ENCODE assay signal across 19 cellular contexts in the genomic region with DNA sequence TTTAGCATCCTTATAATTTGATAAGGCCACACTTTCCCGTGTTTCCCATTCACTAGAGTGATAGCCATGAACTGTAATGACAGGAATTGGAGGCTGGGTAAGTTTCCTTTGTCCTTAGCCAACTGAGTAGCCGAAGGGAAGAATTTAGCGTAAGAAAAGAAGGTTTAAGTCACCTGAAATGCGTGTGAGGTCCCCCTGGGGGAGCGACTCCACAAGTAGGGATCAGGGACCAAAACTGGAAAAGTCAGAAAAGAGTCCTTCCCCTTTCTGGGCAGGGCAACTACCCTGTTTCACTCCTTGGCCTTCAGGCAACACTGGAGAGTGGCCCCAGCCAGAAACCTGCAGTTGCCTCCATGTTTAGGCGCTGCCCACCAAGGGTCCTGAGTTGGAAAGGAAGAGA.
DNase-seq lines count a peak whose midpoint lies in the region; FAIRE-seq and TF ChIP-seq lines count a peak whose summit lies in the region.
"Had no signal": no experiment of that assay in that cellular context is flagged by ENCODE, and none has a peak within 500 bp of the region (broad histone marks: within the 10 kb centered on the region; RNA-seq: fewer than 3 reads in every experiment).

No MANE protein-coding gene starts in this region.

- no peaks in the 10 kb centered on the region for H3K9me1 ChIP-seq in endothelial cell of umbilical vein (replicated peaks; ENCODE audit: control insufficient read depth, extremely low read depth, insufficient read depth, low read length)

- POLR2A ChIA-PET in endothelial cell of umbilical vein (lab: Charles Lee), result no interaction called here

- H3K27me3 ChIP-seq in HUES64 (ENCODE audit: insufficient read depth, low read length) (no peaks in the 10 kb centered on the region), endothelial cell of umbilical vein (ENCODE audit: control insufficient read depth in 2 of 2, insufficient read depth in 2 of 2, low read length in 2 of 2) (no peaks in the 10 kb centered on the region), iPS-20b (ENCODE audit: insufficient read depth, low read length) (no peaks in the 10 kb centered on the region), transverse colon (no peaks in the 10 kb centered on the region)
- H3K27me3 ChIP-seq: MG63 had no signal

- WGBS in HUES64, result 62% methylated on average over 6 of the region's 6 CpGs
- WGBS in transverse colon (ENCODE audit: low coverage in 1 of 2), 2 donors, result 74% methylated on average over 6 of the region's 6 CpGs; no CpG with 5 or more reads in 1 of the 2 donors

- dilution Hi-C loops in endothelial cell of umbilical vein (cut with MboI; ENCODE audit: extremely low pct_ligation_motif_present, low sequenced_read_pairs), result no loop called here

- no peak overlapping the region for H3K4me2 ChIP-seq in endothelial cell of umbilical vein (ENCODE audit: insufficient read depth, low read length)

- no peak for TF ChIP-seq EP300 in transverse colon (IDR thresholded peaks at IDR 0.05; ENCODE audit: low read depth)

- H3K9ac ChIP-seq in HUES64 (ENCODE audit: low read depth, low read length) (no peak overlapping the region), endothelial cell of umbilical vein (replicated peaks; ENCODE audit: extremely low read depth, insufficient read depth, low read length) (no peak overlapping the region), iPS-20b (ENCODE audit: low read depth, low read length) (no peak overlapping the region)

- no TSS peak for BruUV-seq in endothelial cell of umbilical vein (replicated peaks; lab: Mats Ljungman, UMichigan)

- H3K27ac ChIP-seq in HUES64 (ENCODE audit: low read depth, low read length) (peak overlapping the region; percentile 73; the same call in 1 of the 2 replicates), endothelial cell of umbilical vein (ENCODE audit: insufficient read depth, low read depth, low read length) (no peak overlapping the region), iPS-20b (ENCODE audit: low read length) (peak overlapping the region; percentile 48), transverse colon (no peak overlapping the region)
- H3K27ac ChIP-seq: RWPE1 had no signal

- TF ChIP-seq CTCF in endothelial cell of umbilical vein (IDR thresholded peaks at IDR 0.05; ENCODE audit: extremely low read depth in 1 of 2, insufficient read depth in 1 of 2, low read depth in 1 of 2, low read length in 2 of 2) (no peak), transverse colon (IDR thresholded peaks at IDR 0.05) (no peak)

- H3K4me3 ChIP-seq in HUES64 (ENCODE audit: low read length) (no peak overlapping the region), endothelial cell of umbilical vein (replicated peaks in 1 of 3; ENCODE audit: insufficient read depth in 1 of 3, low read depth in 1 of 3, low read length in 3 of 3) (no peak overlapping the region), iPS-20b (ENCODE audit: low read length) (no peak overlapping the region), transverse colon (no peak overlapping the region)
- H3K4me3 ChIP-seq: MG63 had no signal

- CTCF ChIA-PET in endothelial cell of umbilical vein (lab: Charles Lee), result no interaction called here

- H3K4me1 ChIP-seq in HUES64 (ENCODE audit: insufficient read depth, low read length) (peaks cover 12% of the 10 kb centered on the region), endothelial cell of umbilical vein (ENCODE audit: control insufficient read depth, extremely low read depth, insufficient read depth, low read length) (no peaks in the 10 kb centered on the region), iPS-20b (ENCODE audit: insufficient read depth, low read length) (0 out of 2 replicates have a peak, but pooled peaks cover 3% of the 10 kb centered on the region), transverse colon (no peaks in the 10 kb centered on the region)

- H2AFZ ChIP-seq in endothelial cell of umbilical vein (ENCODE audit: low read depth, low read length), result no peak overlapping the region

- H3K36me3 ChIP-seq in HUES64 (ENCODE audit: insufficient read depth, low read length) (no peaks in the 10 kb centered on the region), endothelial cell of umbilical vein (ENCODE audit: control insufficient read depth in 2 of 2, extremely low read depth in 1 of 2, insufficient read depth in 2 of 2, low read length in 2 of 2) (no peaks in the 10 kb centered on the region), iPS-20b (ENCODE audit: insufficient read depth, low read depth, low read length) (no peaks in the 10 kb centered on the region), transverse colon (no peaks in the 10 kb centered on the region)
- H3K36me3 ChIP-seq: MG63 had no signal

- in situ Hi-C loops in transverse colon (cut with MboI; ENCODE audit: low pct_ligation_motif_present in 1 of 4, low pct_unique_long_range_greater_than_20kb in 1 of 4, low sequenced_read_pairs in 3 of 4), result no loop called here

- peak; percentile 55 for FAIRE-seq in endothelial cell of umbilical vein (lab: Jason Lieb, UNC)
- FAIRE-seq: HTR-8/SVneo had no signal

- DNase-seq in ELF-1 (ENCODE audit: low read depth, low spot score) (peak; percentile 73), endothelial cell of umbilical vein (ENCODE audit: low read depth, low spot score) (no peak), NCI-H748 treated with DMSO at 0.1 percent for 48 hours (lab: John Stamatoyannopoulos, UW) (no peak), transverse colon (no peak), cerebellar cortex (ENCODE audit: low spot score) (no peak), DMS79 treated with DMSO at 0.1 percent for 48 hours (lab: John Stamatoyannopoulos, UW) (no peak)
- DNase-seq: 8988T, DMS153, IMR-90, KG1, MG63, NCI-H2029, NCI-H446 treated with DMSO at 0.1 percent for 48 hours, NCI-H526, SHP77 had no signal

- H3K79me2 ChIP-seq in endothelial cell of umbilical vein (ENCODE audit: control insufficient read depth, insufficient read depth, low read length), result no peaks in the 10 kb centered on the region

- H4K20me1 ChIP-seq in endothelial cell of umbilical vein (replicated peaks; ENCODE audit: control insufficient read depth, extremely low read depth, insufficient read depth, low read length), result no peaks in the 10 kb centered on the region

- H3K9me3 ChIP-seq in HUES64 (ENCODE audit: insufficient read depth, low read depth, low read length), result peaks cover 12% of the 10 kb centered on the region; the same call in 1 of the 2 replicates
- no peaks in the 10 kb centered on the region for H3K9me3 ChIP-seq in endothelial cell of umbilical vein (replicated peaks; ENCODE audit: control insufficient read depth, insufficient read depth, low read length)
- H3K9me3 ChIP-seq in iPS-20b (ENCODE audit: insufficient read depth, low read depth, low read length), result no peaks in the 10 kb centered on the region
- no peaks in the 10 kb centered on the region for H3K9me3 ChIP-seq in transverse colon
- H3K9me3 ChIP-seq: MG63 had no signal

- TF ChIP-seq POLR2A in endothelial cell of umbilical vein (IDR thresholded peaks at IDR 0.05; ENCODE audit: low read depth, low read length) (no peak), transverse colon (IDR thresholded peaks at IDR 0.05) (no peak)

- intact Hi-C loops in endothelial cell of umbilical vein (cut with micrococcal nuclease), result no loop called here
- intact Hi-C loops in transverse colon (cut with DNase I; ENCODE audit: low total_unique reads), result no loop called here

TF ChIP-seq in endothelial cell of umbilical vein, 7 proteins besides CTCF, POLR2A, EP300 and RAD21:
- TF ChIP-seq EZH2 (IDR thresholded peaks at IDR 0.05; ENCODE audit: borderline replicate concordance, low read depth, low read length, severe bottlenecking), result no peak
- TF ChIP-seq POLR2AphosphoS5 (IDR thresholded peaks at IDR 0.05; ENCODE audit: insufficient read depth, low read depth, low read length), result no peak
- no peak for TF ChIP-seq MYC (IDR thresholded peaks at IDR 0.05; ENCODE audit: low read depth, low read length)
- no peak for TF ChIP-seq JUN (IDR thresholded peaks at IDR 0.05; ENCODE audit: borderline replicate concordance, insufficient read depth, insufficient read length, low read depth)
- no peak for TF ChIP-seq GATA2 (IDR thresholded peaks at IDR 0.05; ENCODE audit: insufficient read depth, insufficient read length, low read depth, low read length)
- TF ChIP-seq, protein P1, sequence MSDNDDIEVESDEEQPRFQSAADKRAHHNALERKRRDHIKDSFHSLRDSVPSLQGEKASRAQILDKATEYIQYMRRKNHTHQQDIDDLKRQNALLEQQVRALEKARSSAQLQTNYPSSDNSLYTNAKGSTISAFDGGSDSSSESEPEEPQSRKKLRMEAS (IDR thresholded peaks at IDR 0.05; ENCODE audit: insufficient read depth, insufficient read length), result no peak
- TF ChIP-seq FOS (IDR thresholded peaks at IDR 0.05; ENCODE audit: borderline replicate concordance, insufficient read depth, low read length), result no peak

Comparison
In these comparisons a context has a peak if more than half of its experiments do, and no peak if none do; other contexts are left out.
1. H3K27ac ChIP-seq: peak in HUES64 (single experiment) and iPS-20b (single experiment); none in endothelial cell of umbilical vein (single experiment) and transverse colon (0 of 4).